In the genomic region with DNA sequence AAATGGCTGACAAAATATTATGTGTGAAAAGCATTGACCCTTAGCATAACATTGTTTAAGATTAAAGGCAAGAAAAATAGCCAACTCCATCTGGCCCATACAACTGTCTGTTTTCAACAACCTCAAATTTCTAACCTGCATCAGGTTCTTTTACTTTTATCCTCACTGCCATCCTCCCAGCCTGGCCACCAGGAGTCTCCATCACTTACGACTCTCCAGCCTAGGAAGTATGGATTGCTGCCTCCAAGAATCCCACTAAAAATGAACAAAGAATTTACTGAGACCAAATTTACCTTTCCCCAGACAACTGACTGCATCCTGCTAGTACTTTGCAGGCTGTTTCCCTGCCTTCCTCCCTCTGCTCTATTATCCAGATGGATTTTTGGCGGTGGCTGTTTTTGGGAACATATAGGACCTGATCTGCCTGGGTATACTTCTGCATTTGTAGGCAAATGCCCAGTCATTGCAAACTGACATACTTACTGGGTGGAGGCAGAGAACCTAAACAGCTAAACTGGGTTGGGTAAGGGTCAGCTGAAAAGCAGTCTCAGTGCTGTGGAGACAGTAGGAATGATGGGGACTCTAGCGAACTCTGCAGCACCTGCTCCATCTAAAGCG, we compare ENCODE assay signal across 19 cellular contexts.
DNase-seq lines count a peak whose midpoint lies in the region; ATAC-seq, FAIRE-seq and TF ChIP-seq lines count a peak whose summit lies in the region.
"Had no signal": no experiment of that assay in that cellular context is flagged by ENCODE, and none has a peak within 500 bp of the region (broad histone marks: within the 10 kb centered on the region; RNA-seq: fewer than 3 reads in every experiment).

No MANE protein-coding gene starts in this region.

- no peak overlapping the region for H2BK120ac ChIP-seq in IMR-90 (ENCODE audit: low read depth, low read length)
- H2BK120ac ChIP-seq in H1 (replicated peaks; ENCODE audit: low read depth, low read length): no peak overlapping the region
- H2BK120ac ChIP-seq in mesendoderm (ENCODE audit: low read depth, low read length): no peak overlapping the region

- no TSS peak for BruUV-seq in IMR-90 (replicated peaks; lab: Mats Ljungman, UMichigan)

- H3K4me1 ChIP-seq in IMR-90 (ENCODE audit: control insufficient read depth, insufficient read depth, low read length) (peaks cover 22% of the 10 kb centered on the region), H1 (replicated peaks in 1 of 4; ENCODE audit: control insufficient read depth in 3 of 4, insufficient read depth in 4 of 4, low read length in 3 of 4) (peaks cover 0 to 8% (median 0%) of the 10 kb centered on the region in 4 experiments; a peak in 1 of 7 replicates), mesendoderm (ENCODE audit: control insufficient read depth, low read depth, low read length) (no peaks in the 10 kb centered on the region)
- H3K4me1 ChIP-seq: uterus had no signal

- H2AK5ac ChIP-seq in IMR-90 (ENCODE audit: low read depth, low read length) (no peak overlapping the region), H1 (ENCODE audit: low read depth, low read length) (no peak overlapping the region), mesendoderm (ENCODE audit: low read length) (no peak overlapping the region)

- no peak for TF ChIP-seq EP300 in H1 (IDR thresholded peaks at IDR 0.05; ENCODE audit: borderline replicate concordance in 1 of 2, low read depth in 2 of 2, low read length in 2 of 2)

- H3K4ac ChIP-seq in IMR-90 (ENCODE audit: low read depth, low read length) (no peak overlapping the region), H1 (replicated peaks; ENCODE audit: insufficient read length, low read depth, low read length) (no peak overlapping the region), mesendoderm (ENCODE audit: low read depth, low read length) (no peak overlapping the region)

- TF ChIP-seq POLR2A in IMR-90 (IDR thresholded peaks at IDR 0.05; ENCODE audit: low read depth, low read length): no peak
- no peak for TF ChIP-seq POLR2A in H1 (IDR thresholded peaks at IDR 0.05; ENCODE audit: control extremely low read depth in 1 of 2, low read depth in 2 of 2, low read length in 2 of 2)

- ATAC-seq in IMR-90 (ENCODE audit: low read depth): no peak
- ATAC-seq: activated T-helper 17 cell treated with anti-CD3 and anti-CD28 coated beads, Interleukin-2, amount 50 U/mL, for 72 hours had no signal

- H3K9ac ChIP-seq in IMR-90 (ENCODE audit: low read depth, low read length) (no peak overlapping the region), H1 (replicated peaks in 1 of 4; ENCODE audit: extremely low read depth in 1 of 4, low read depth in 3 of 4, low read length in 3 of 4) (no peak overlapping the region), mesendoderm (ENCODE audit: low read length) (no peak overlapping the region)

- no peak overlapping the region for H3K14ac ChIP-seq in IMR-90 (replicated peaks; ENCODE audit: low read depth, low read length)
- no peak overlapping the region for H3K14ac ChIP-seq in H1 (ENCODE audit: insufficient read length)

- no peaks in the 10 kb centered on the region for H3K4me1 Mint-ChIP-seq in activated CD4-positive, alpha-beta memory T cell treated with anti-CD3 and anti-CD28 coated beads for 36 hours (ENCODE audit: low read depth)
- H3K4me1 Mint-ChIP-seq: activated T-helper 17 cell treated with anti-CD3 and anti-CD28 coated beads, Interleukin-2, amount 50 U/mL, for 72 hours had no signal

- intact Hi-C loops in IMR-90 (cut with micrococcal nuclease): no loop called here
- intact Hi-C loops in posterior vena cava (cut with DNase I): no loop called here
- intact Hi-C loops in activated CD4-positive, alpha-beta memory T cell treated with anti-CD3 and anti-CD28 coated beads for 36 hours (cut with micrococcal nuclease): no loop called here

- H2AK9ac ChIP-seq in IMR-90 (replicated peaks; ENCODE audit: low read depth, low read length, poor library complexity): no peak overlapping the region

- dilution Hi-C loops in IMR-90 (cut with HindIII; ENCODE audit: low sequenced_read_pairs, unreplicated experiment): no loop called here

- H3K27ac Mint-ChIP-seq in activated CD4-positive, alpha-beta memory T cell treated with anti-CD3 and anti-CD28 coated beads for 36 hours: no peak overlapping the region
- H3K27ac Mint-ChIP-seq: activated T-helper 17 cell treated with anti-CD3 and anti-CD28 coated beads, Interleukin-2, amount 50 U/mL, for 72 hours had no signal

- no peaks in the 10 kb centered on the region for H3K27me3 ChIP-seq in IMR-90 (ENCODE audit: control insufficient read depth, insufficient read depth, low read length)
- no peaks in the 10 kb centered on the region for H3K27me3 ChIP-seq in H1 (replicated peaks in 1 of 4; ENCODE audit: control insufficient read depth in 3 of 4, extremely low read depth in 1 of 4, insufficient read depth in 3 of 4, low read length in 3 of 4)
- H3K27me3 ChIP-seq in mesendoderm (ENCODE audit: insufficient read depth, low read length, poor library complexity): no peaks in the 10 kb centered on the region
- H3K27me3 ChIP-seq: esophagus muscularis mucosa, uterus had no signal

- H3K27ac ChIP-seq in IMR-90 (ENCODE audit: insufficient read depth, low read length) (no peak overlapping the region), H1 (ENCODE audit: low read depth, low read length) (no peak overlapping the region), mesendoderm (ENCODE audit: low read depth, low read length) (no peak overlapping the region)
- H3K27ac ChIP-seq: esophagus muscularis mucosa, uterus had no signal

- H3K9me1 ChIP-seq in IMR-90 (ENCODE audit: insufficient read depth, low read length): peaks cover 36% of the 10 kb centered on the region

- no peak overlapping the region for H3K56ac ChIP-seq in IMR-90 (ENCODE audit: extremely low read depth, insufficient read depth, low read length)
- no peak overlapping the region for H3K56ac ChIP-seq in H1 (replicated peaks; ENCODE audit: insufficient read length, low read depth, low read length)
- H3K56ac ChIP-seq in mesendoderm (ENCODE audit: low read length): no peak overlapping the region

- no peak overlapping the region for H3K4me3 Mint-ChIP-seq in activated CD4-positive, alpha-beta memory T cell treated with anti-CD3 and anti-CD28 coated beads for 36 hours
- H3K4me3 Mint-ChIP-seq: activated T-helper 17 cell treated with anti-CD3 and anti-CD28 coated beads, Interleukin-2, amount 50 U/mL, for 72 hours had no signal

- H3K4me2 ChIP-seq in IMR-90 (ENCODE audit: low read depth, low read length) (no peak overlapping the region), H1 (ENCODE audit: insufficient read depth in 1 of 2, low read depth in 2 of 2, low read length in 2 of 2) (no peak overlapping the region), mesendoderm (ENCODE audit: low read length) (no peak overlapping the region)

- H3K23ac ChIP-seq in IMR-90 (ENCODE audit: low read depth, low read length): no peak overlapping the region
- no peak overlapping the region for H3K23ac ChIP-seq in H1 (ENCODE audit: insufficient read length)
- H3K23ac ChIP-seq in mesendoderm (ENCODE audit: low read length): no peak overlapping the region

- no peak overlapping the region for H4K8ac ChIP-seq in IMR-90 (ENCODE audit: low read depth in 2 of 2, low read length in 2 of 2)
- no peak overlapping the region for H4K8ac ChIP-seq in H1 (ENCODE audit: extremely low read depth, insufficient read depth, low read length)
- H4K8ac ChIP-seq in mesendoderm (ENCODE audit: low read depth, low read length): no peak overlapping the region

- peak; percentile 6; the same call in 1 of the 2 replicates for TF ChIP-seq CTCF in AG09319 (IDR thresholded peaks at IDR 0.05; ENCODE audit: low read depth, low read length)
- 0 out of 2 replicates have a peak, but pooled peaks have one; percentile 14 for TF ChIP-seq CTCF in IMR-90 (conservative IDR thresholded peaks at IDR 0.05; ENCODE audit: low read depth, low read length)
- TF ChIP-seq CTCF in H1 (IDR thresholded peaks at IDR 0.05; ENCODE audit: control extremely low read depth in 1 of 3, insufficient read depth in 1 of 3, low read depth in 1 of 3, low read length in 3 of 3): peak in 2 of 3 experiments; percentile 34 to 45; a peak in 2 of 4 replicates

- H3K79me2 ChIP-seq in H1 (ENCODE audit: control insufficient read depth in 1 of 2, insufficient read depth in 2 of 2, low read length in 2 of 2) (no peaks in the 10 kb centered on the region), mesendoderm (ENCODE audit: control insufficient read depth, insufficient read depth, low read length) (no peaks in the 10 kb centered on the region)

- peaks cover 27% of the 10 kb centered on the region for H3K36me3 ChIP-seq in IMR-90 (ENCODE audit: control insufficient read depth, insufficient read depth, low read length)
- peaks cover 2 to 12% (median 5%) of the 10 kb centered on the region in 4 experiments; a peak in 5 of 8 replicates for H3K36me3 ChIP-seq in H1 (ENCODE audit: control insufficient read depth in 2 of 4, insufficient read depth in 4 of 4, low read length in 3 of 4)
- peaks cover 1% of the 10 kb centered on the region for H3K36me3 ChIP-seq in mesendoderm (ENCODE audit: control insufficient read depth, insufficient read depth, low read length)
- H3K36me3 ChIP-seq: uterus had no signal

- H2BK12ac ChIP-seq in H1 (ENCODE audit: low read depth, low read length): no peak overlapping the region

- H3K27me3 Mint-ChIP-seq in activated CD4-positive, alpha-beta memory T cell treated with anti-CD3 and anti-CD28 coated beads for 36 hours: no peaks in the 10 kb centered on the region
- H3K27me3 Mint-ChIP-seq: activated T-helper 17 cell treated with anti-CD3 and anti-CD28 coated beads, Interleukin-2, amount 50 U/mL, for 72 hours had no signal

- no CpG with 5 or more reads among the region's 4 CpGs for WGBS in IMR-90 (ENCODE audit: extremely low coverage in 2 of 2, insufficient read length in 1 of 2), 2 experiments
- 85% methylated on average over 4 of the region's 4 CpGs; no CpG with 5 or more reads in 1 of the 2 experiments for WGBS in H1 (ENCODE audit: extremely low coverage in 1 of 2, insufficient coverage in 1 of 2, insufficient read length in 1 of 2, insufficient replicate concordance in 2 of 2, low coverage in 1 of 2, low lambda C conversion rate in 2 of 2, missing lambda C conversion rate in 1 of 2), 2 experiments
- no CpG with 5 or more reads among the region's 4 CpGs for WGBS in mesendoderm (ENCODE audit: extremely low coverage, insufficient coverage, low lambda C conversion rate)

- H2BK5ac ChIP-seq in IMR-90 (ENCODE audit: low read depth, low read length, poor library complexity, severe bottlenecking): no peak overlapping the region
- H2BK5ac ChIP-seq in H1 (ENCODE audit: low read depth, low read length): no peak overlapping the region
- no peak overlapping the region for H2BK5ac ChIP-seq in mesendoderm (ENCODE audit: low read length)

- no peak for TF ChIP-seq RAD21 in IMR-90 (IDR thresholded peaks at IDR 0.05; ENCODE audit: low read length)
- peak; percentile 13 to 30; a peak in 2 of 4 replicates for TF ChIP-seq RAD21 in H1 (IDR thresholded peaks at IDR 0.05 in 1 of 2, conservative IDR thresholded peaks at IDR 0.05 in 1 of 2; ENCODE audit: low read depth in 2 of 2, low read length in 2 of 2)

- H4K20me1 ChIP-seq in IMR-90 (ENCODE audit: insufficient read depth, low read length) (peaks cover 31% of the 10 kb centered on the region), H1 (replicated peaks in 1 of 2; ENCODE audit: control insufficient read depth in 1 of 2, insufficient read depth in 2 of 2, low read length in 2 of 2) (peaks cover 0 to 2% of the 10 kb centered on the region in 2 experiments)

- H4K5ac ChIP-seq in IMR-90 (ENCODE audit: low read depth, low read length) (no peak overlapping the region), H1 (ENCODE audit: insufficient read length, low read depth, low read length) (no peak overlapping the region), mesendoderm (ENCODE audit: low read length) (no peak overlapping the region)

- H2AFZ ChIP-seq in IMR-90 (replicated peaks; ENCODE audit: low read length, poor library complexity) (no peak overlapping the region), H1 (ENCODE audit: low read length) (no peak overlapping the region)

- H3K36me3 Mint-ChIP-seq in activated CD4-positive, alpha-beta memory T cell treated with anti-CD3 and anti-CD28 coated beads for 36 hours: peaks cover 14% of the 10 kb centered on the region

- no peak for FAIRE-seq in H1 (lab: Jason Lieb, UNC)
- FAIRE-seq: H54, small intestine had no signal

- DNase-seq in AG09319 (ENCODE audit: extremely low read depth, low read depth): no peak
- DNase-seq in IMR-90: no peak
- DNase-seq in H1 (ENCODE audit: low read depth in 1 of 2, low spot score in 2 of 2): no peak
- DNase-seq in mesendoderm: peak; percentile 29
- no peak for DNase-seq in NCI-H345 treated with DMSO at 0.1 percent for 48 hours (lab: John Stamatoyannopoulos, UW; ENCODE audit: unreplicated experiment)
- no peak for DNase-seq in posterior vena cava (ENCODE audit: low spot score)
- DNase-seq in NCI-H2107 (lab: John Stamatoyannopoulos, UW): no peak
- no peak for DNase-seq in activated CD4-positive, alpha-beta memory T cell treated with anti-CD3 and anti-CD28 coated beads for 36 hours
- DNase-seq: activated CD4-positive, alpha-beta T cell treated with anti-CD3 and anti-CD28 coated beads, Interleukin-2, amount 50 U/mL, for 48 hours; C1 segment of cervical spinal cord; NK-92 treated with Interleukin-12 subunit alpha and Interleukin-12 subunit beta, amount 100 ng/mL, for 24 hours; SHP77 treated with DMSO at 0.1 percent for 48 hours; small intestine; stimulated activated naive CD4-positive, alpha-beta T cell; uterus had no signal

- H3K9me3 Mint-ChIP-seq in activated CD4-positive, alpha-beta memory T cell treated with anti-CD3 and anti-CD28 coated beads for 36 hours: no peaks in the 10 kb centered on the region
- H3K9me3 Mint-ChIP-seq: activated T-helper 17 cell treated with anti-CD3 and anti-CD28 coated beads, Interleukin-2, amount 50 U/mL, for 72 hours had no signal

- H2BK20ac ChIP-seq in IMR-90 (ENCODE audit: low read depth, low read length) (no peak overlapping the region), H1 (ENCODE audit: low read length) (no peak overlapping the region)

- H2BK15ac ChIP-seq in IMR-90 (ENCODE audit: low read depth, low read length) (no peak overlapping the region), H1 (ENCODE audit: low read length) (no peak overlapping the region), mesendoderm (replicated peaks; ENCODE audit: low read depth) (no peak overlapping the region)

- H3K4me3 ChIP-seq in IMR-90 (ENCODE audit: insufficient read depth, low read depth, low read length) (no peak overlapping the region), H1 (ENCODE audit: extremely low read depth in 1 of 4, insufficient read depth in 2 of 4, low read depth in 3 of 4, low read length in 4 of 4) (no peak overlapping the region), mesendoderm (ENCODE audit: low read length) (no peak overlapping the region)
- H3K4me3 ChIP-seq: coronary artery, esophagus muscularis mucosa, uterus had no signal

- POLR2A ChIA-PET in IMR-90 (lab: Charles Lee; ENCODE audit: unreplicated experiment) (no interaction called here), H1 (lab: Charles Lee; ENCODE audit: partially characterized antibody) (no interaction called here)
- POLR2A ChIA-PET in activated CD4-positive, alpha-beta memory T cell treated with anti-CD3 and anti-CD28 coated beads for 36 hours (lab: Charles Lee): no interaction called here

- CTCF ChIA-PET in IMR-90 (lab: Yijun Ruan, JAX) (no interaction called here), H1 (lab: Charles Lee; ENCODE audit: partially characterized antibody) (interaction anchor here (0.8 to 1.3 kb wide), 3 partner anchors 12 to 163 kb away, joined by 3 to 5 read pairs (median 5); no protein-coding TSS in a partner anchor)
- CTCF ChIA-PET in activated CD4-positive, alpha-beta memory T cell treated with anti-CD3 and anti-CD28 coated beads for 36 hours (lab: Charles Lee): no interaction called here

- in situ Hi-C loops in IMR-90 (cut with MboI; ENCODE audit: low sequenced_read_pairs): no loop called here

- H3K79me1 ChIP-seq in IMR-90 (ENCODE audit: low read depth in 1 of 2, low read length in 2 of 2) (peaks cover 7 to 66% of the 10 kb centered on the region in 2 experiments), H1 (ENCODE audit: low read depth, low read length) (no peaks in the 10 kb centered on the region), mesendoderm (ENCODE audit: low read length) (no peaks in the 10 kb centered on the region)

- no peak overlapping the region for H3K18ac ChIP-seq in IMR-90 (ENCODE audit: low read depth, low read length)
- no peak overlapping the region for H3K18ac ChIP-seq in H1 (ENCODE audit: extremely low read depth, low read length)
- no peak overlapping the region for H3K18ac ChIP-seq in mesendoderm (ENCODE audit: low read length)

- H4K91ac ChIP-seq in IMR-90 (ENCODE audit: insufficient read depth, low read depth, low read length) (no peak overlapping the region), H1 (replicated peaks; ENCODE audit: insufficient read length, low read length) (no peak overlapping the region)

- H3K9me3 ChIP-seq in IMR-90 (ENCODE audit: control insufficient read depth, insufficient read depth, low read length): no peaks in the 10 kb centered on the region
- no peaks in the 10 kb centered on the region for H3K9me3 ChIP-seq in H1 (ENCODE audit: insufficient read depth in 2 of 2, low read depth in 1 of 2, low read length in 1 of 2)
- H3K9me3 ChIP-seq: esophagus muscularis mucosa, uterus had no signal

- H3K23me2 ChIP-seq in H1 (ENCODE audit: low read depth, low read length): no peaks in the 10 kb centered on the region
